Comparison of ENCODE assay signal across 8 cellular contexts in genomic region chr9:35510745-35511428, GRCh38. TPM values are rescaled to one million over a fixed set of nuclear protein-coding genes. Genes with fewer than 3 reads are reported as not detected.
DNase-seq lines count a peak whose midpoint lies in the region; ATAC-seq lines count a peak whose summit lies in the region.

No MANE protein-coding gene starts in this region.

- intact Hi-C loops in left colon (cut with DNase I, micrococcal nuclease): no loop called here

- ATAC-seq in left colon (peak; percentile 97), HG03025 (IDR thresholded peaks at IDR 0.05; ENCODE audit: low FRiP score, unreplicated experiment) (no peak), GM21367 (IDR thresholded peaks at IDR 0.05; ENCODE audit: unreplicated experiment) (no peak)

- DNase-seq in HS-5 (ENCODE audit: low read depth): peak; percentile 97
- DNase-seq in caudate nucleus (lab: John Stamatoyannopoulos, UW): no peak
- DNase-seq in left colon: peak; percentile 34 to 68
- peak in 1 of 49 donors; percentile 38 for DNase-seq in substantia nigra (lab: John Stamatoyannopoulos, UW)
- DNase-seq in stimulated activated CD4-positive, alpha-beta T cell treated with anti-CD3 and anti-CD28 coated beads, Interleukin-1b, Interleukin-23, amount 100 ng/mL, for 48 hours: no peak
- no peak for DNase-seq in superior temporal gyrus (ENCODE audit: extremely low spot score)

- H3K27ac ChIP-seq in caudate nucleus (ENCODE audit: low read depth, low read length): peak overlapping the region; percentile 64
- peak overlapping the region; percentile 44 for H3K27ac ChIP-seq in substantia nigra (ENCODE audit: low read depth, low read length, poor library complexity, severe bottlenecking)

RNA-seq across cellular contexts. Expression of gene RUSC2, which starts 21.0 kb away (rescaled TPM):
- total RNA-seq in left colon: 1 to 10 TPM; 7.7 to 9.2 TPM

Comparison
In these comparisons a context has a peak if more than half of its experiments do, and no peak if none do; other contexts are left out.
1. DNase-seq: peak in HS-5 (single experiment) and left colon (2 of 2); none in caudate nucleus (0 of 61), stimulated activated CD4-positive, alpha-beta T cell treated with anti-CD3 and anti-CD28 coated beads, Interleukin-1b, Interleukin-23, amount 100 ng/mL, for 48 hours (single experiment) and superior temporal gyrus (single experiment).